ENCODE assay signal across 1 cellular context in genomic region chr17:72972263-72972951, GRCh38.
A peak's percentile ranks its signal among the peaks of the same experiment; 100 is the strongest.
TF ChIP-seq lines count a peak whose summit lies in the region.

No MANE protein-coding gene starts in this region.

TF ChIP-seq in HepG2, 621 proteins besides CTCF, POLR2A, EP300 and RAD21 (continued from another document and continues in another):
- no peak for TF ChIP-seq ZNF580 (CRISPR knock-in tag; IDR thresholded peaks at IDR 0.05; ENCODE audit: borderline replicate concordance, low read depth)
- TF ChIP-seq NFYB (CRISPR knock-in tag; IDR thresholded peaks at IDR 0.05) = no peak
- peak; percentile 94 for TF ChIP-seq ONECUT2 (CRISPR knock-in tag; IDR thresholded peaks at IDR 0.05)
- TF ChIP-seq GRHL1 (CRISPR knock-in tag; conservative IDR thresholded peaks at IDR 0.05) = no peak
- TF ChIP-seq ZNF883 (CRISPR knock-in tag; IDR thresholded peaks at IDR 0.05; ENCODE audit: not compliant biosample characterization) = no peak
- TF ChIP-seq ZNF362 (CRISPR knock-in tag; IDR thresholded peaks at IDR 0.05; ENCODE audit: borderline replicate concordance) = peak; percentile 14; the same call in 1 of the 2 replicates
- peak; percentile 84 for TF ChIP-seq ARID5B (CRISPR knock-in tag; IDR thresholded peaks at IDR 0.05)
- peak; percentile 99 for TF ChIP-seq ZNF503 (CRISPR knock-in tag; IDR thresholded peaks at IDR 0.05)
- TF ChIP-seq ZNF562 (CRISPR knock-in tag; IDR thresholded peaks at IDR 0.05; ENCODE audit: borderline replicate concordance) = no peak
- TF ChIP-seq FOXP4 (CRISPR knock-in tag; IDR thresholded peaks at IDR 0.05) = peak; percentile 64; the same call in 1 of the 2 replicates
- peak; percentile 33; the same call in 1 of the 2 replicates for TF ChIP-seq ZMYM4 (CRISPR knock-in tag; IDR thresholded peaks at IDR 0.05)
- peak; percentile 83 for TF ChIP-seq ZGPAT (CRISPR knock-in tag; IDR thresholded peaks at IDR 0.05)
- no peak for TF ChIP-seq HDAC6 (IDR thresholded peaks at IDR 0.05; ENCODE audit: low read depth, low read length)
- no peak for TF ChIP-seq E2F2 (CRISPR knock-in tag; IDR thresholded peaks at IDR 0.05; ENCODE audit: borderline replicate concordance)
- no peak for TF ChIP-seq MTA3 (CRISPR knock-in tag; IDR thresholded peaks at IDR 0.05)
- no peak for TF ChIP-seq DR1 (CRISPR knock-in tag; IDR thresholded peaks at IDR 0.05)
- no peak for TF ChIP-seq MZF1 (CRISPR knock-in tag; IDR thresholded peaks at IDR 0.05; ENCODE audit: borderline replicate concordance)
- no peak for TF ChIP-seq PBX2 (CRISPR knock-in tag; IDR thresholded peaks at IDR 0.05)
- no peak for TF ChIP-seq ZNF652 (CRISPR knock-in tag; IDR thresholded peaks at IDR 0.05; ENCODE audit: borderline replicate concordance, low read depth)
- no peak for TF ChIP-seq ZC3H4 (CRISPR knock-in tag; IDR thresholded peaks at IDR 0.05; ENCODE audit: borderline replicate concordance)
- no peak for TF ChIP-seq HNF1B (CRISPR knock-in tag; IDR thresholded peaks at IDR 0.05)
- TF ChIP-seq RARA (CRISPR knock-in tag; IDR thresholded peaks at IDR 0.05) = peak; percentile 51
- peak; percentile 77; the same call in 1 of the 2 replicates for TF ChIP-seq PITX1 (CRISPR knock-in tag; IDR thresholded peaks at IDR 0.05)
- no peak for TF ChIP-seq ZBTB26 (CRISPR knock-in tag; IDR thresholded peaks at IDR 0.05; ENCODE audit: borderline replicate concordance)
- TF ChIP-seq HOMEZ (CRISPR knock-in tag; IDR thresholded peaks at IDR 0.05; ENCODE audit: low read depth) = no peak
- TF ChIP-seq ZNF281 (CRISPR knock-in tag; IDR thresholded peaks at IDR 0.05; ENCODE audit: borderline replicate concordance) = peak; percentile 37; the same call in 1 of the 2 replicates
- TF ChIP-seq ZNF232 (CRISPR knock-in tag; IDR thresholded peaks at IDR 0.05; ENCODE audit: borderline replicate concordance) = no peak
- 0 out of 2 replicates have a peak, but pooled peaks have one; percentile 26 for TF ChIP-seq ZNF543 (CRISPR knock-in tag; IDR thresholded peaks at IDR 0.05)
- TF ChIP-seq GFI1 (CRISPR knock-in tag; IDR thresholded peaks at IDR 0.05; ENCODE audit: borderline replicate concordance) = peak; percentile 100
- TF ChIP-seq KDM1A (CRISPR knock-in tag; IDR thresholded peaks at IDR 0.05) = peak; percentile 46; the same call in 1 of the 2 replicates
